ENCODE assay signal across 19 cellular contexts in genomic region chr20:39259808-39260207, GRCh38.
"Had no signal": no experiment of that assay in that cellular context is flagged by ENCODE, and none has a peak within 500 bp of the region (broad histone marks: within the 10 kb centered on the region; RNA-seq: fewer than 3 reads in every experiment).

No MANE protein-coding gene starts in this region.

- H3K27ac ChIP-seq: dorsolateral prefrontal cortex, lower lobe of right lung, right lobe of liver, thyroid gland, upper lobe of left lung had no signal

- H3K4me1 Mint-ChIP-seq: immature natural killer cell; naive thymus-derived CD8-positive, alpha-beta T cell; stimulated activated naive CD8-positive, alpha-beta T cell treated with anti-CD3 and anti-CD28 coated beads, Interleukin-15, amount 100 ng/mL, for 72 hours had no signal

- H3K4me3 Mint-ChIP-seq: immature natural killer cell; naive thymus-derived CD8-positive, alpha-beta T cell; nephron progenitor cell; stimulated activated naive CD8-positive, alpha-beta T cell treated with anti-CD3 and anti-CD28 coated beads, Interleukin-15, amount 100 ng/mL, for 72 hours had no signal

- H3K27ac Mint-ChIP-seq: immature natural killer cell; naive thymus-derived CD8-positive, alpha-beta T cell; nephron progenitor cell; stimulated activated naive CD8-positive, alpha-beta T cell treated with anti-CD3 and anti-CD28 coated beads, Interleukin-15, amount 100 ng/mL, for 72 hours had no signal

- H3K4me3 ChIP-seq: dorsolateral prefrontal cortex, lower lobe of right lung, right lobe of liver, thyroid gland, upper lobe of left lung had no signal

- H3K4me1 ChIP-seq: lower lobe of right lung, right lobe of liver, thyroid gland, upper lobe of left lung had no signal

- H3K36me3 Mint-ChIP-seq: immature natural killer cell; naive thymus-derived CD8-positive, alpha-beta T cell had no signal

- H3K27me3 ChIP-seq: right lobe of liver, thyroid gland, upper lobe of left lung had no signal

- H3K9me3 ChIP-seq: lower lobe of right lung, right lobe of liver, thyroid gland, upper lobe of left lung had no signal

- DNase-seq: effector CD4-positive, alpha-beta T cell; hypothalamus; immature natural killer cell; left ventricle myocardium superior; lower lobe of right lung; naive thymus-derived CD8-positive, alpha-beta T cell; nephron progenitor cell; nucleus accumbens; posterior cingulate gyrus; retina; right lobe of liver; small intestine; stimulated activated CD4-positive, alpha-beta T cell treated with anti-CD3 and anti-CD28 coated beads, Interleukin-15, amount 100 ng/mL, for 24 hours; stimulated activated CD4-positive, alpha-beta T cell treated with anti-CD3 and anti-CD28 coated beads, Interleukin-2, amount 100 ng/mL, for 48 hours; stimulated activated naive CD4-positive, alpha-beta T cell; stimulated activated naive CD8-positive, alpha-beta T cell treated with anti-CD3 and anti-CD28 coated beads, Interleukin-15, amount 100 ng/mL, for 72 hours; thyroid gland; upper lobe of left lung had no signal

- H3K9me3 Mint-ChIP-seq: immature natural killer cell; naive thymus-derived CD8-positive, alpha-beta T cell; stimulated activated naive CD8-positive, alpha-beta T cell treated with anti-CD3 and anti-CD28 coated beads, Interleukin-15, amount 100 ng/mL, for 72 hours had no signal

- ATAC-seq: lower lobe of right lung; naive thymus-derived CD8-positive, alpha-beta T cell; right lobe of liver; stimulated activated naive CD8-positive, alpha-beta T cell treated with anti-CD3 and anti-CD28 coated beads, Interleukin-15, amount 100 ng/mL, for 72 hours had no signal

- H3K36me3 ChIP-seq: lower lobe of right lung, right lobe of liver, thyroid gland, upper lobe of left lung had no signal
